Comparison of ENCODE assay signal across 19 cellular contexts in the genomic region with DNA sequence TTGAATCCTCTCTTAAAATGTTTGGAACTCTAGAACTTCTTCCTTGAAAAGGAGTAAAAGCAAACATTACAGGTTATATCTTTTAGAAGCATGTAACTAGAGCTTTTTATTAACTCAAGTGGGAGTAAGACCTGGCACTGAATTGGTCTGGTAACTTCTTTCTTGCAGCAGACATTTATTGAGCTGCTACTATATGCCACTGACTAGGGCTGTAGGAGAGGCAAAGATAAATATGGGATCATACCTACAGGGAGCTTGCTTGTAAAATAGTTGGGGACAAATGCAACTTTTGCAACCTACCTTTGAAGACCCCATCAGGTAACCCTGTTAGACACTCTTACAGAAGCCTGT.
DNase-seq lines count a peak whose midpoint lies in the region; ATAC-seq, FAIRE-seq and TF ChIP-seq lines count a peak whose summit lies in the region.
"Had no signal": no experiment of that assay in that cellular context is flagged by ENCODE, and none has a peak within 500 bp of the region (broad histone marks: within the 10 kb centered on the region; RNA-seq: fewer than 3 reads in every experiment).

No MANE protein-coding gene starts in this region.

- DNase-seq in activated CD4-positive, alpha-beta T cell treated with anti-CD3 and anti-CD28 coated beads for 36 hours = no peak
- DNase-seq in activated CD4-positive, alpha-beta T cell treated with anti-CD3 and anti-CD28 coated beads, Interleukin-2, amount 50 U/mL, for 48 hours = no peak
- DNase-seq in adipocyte (ENCODE audit: low read depth) = no peak
- no peak for DNase-seq in mesothelial cell of epicardium (ENCODE audit: low spot score in 2 of 2, unreplicated experiment in 2 of 2)
- no peak for DNase-seq in posterior vena cava (ENCODE audit: low spot score)
- DNase-seq in HTR-8/SVneo (ENCODE audit: insufficient read length, low spot score) = no peak
- DNase-seq: 8988T; activated T-cell treated with anti-CD3 and anti-CD28 coated beads, Interleukin-2, amount 50 U/mL, for 1 hour; colonic mucosa; erythroblast; mammary epithelial cell; NCI-H1694 treated with DMSO at 0.1 percent for 48 hours; NCI-H510A; occipital lobe; tibial artery had no signal

- CTCF ChIA-PET in activated CD4-positive, alpha-beta T cell treated with anti-CD3 and anti-CD28 coated beads for 36 hours (lab: Charles Lee) = interaction anchor here (1.4 kb wide), 1 partner anchor 8 kb away, joined by 6 read pairs; no protein-coding TSS in a partner anchor

- H3K27me3 ChIP-seq in adipocyte (replicated peaks; ENCODE audit: control insufficient read depth, insufficient read depth, low read length) (peaks cover 5% of the 10 kb centered on the region), subcutaneous abdominal adipose tissue (ENCODE audit: control insufficient read depth in 5 of 5, insufficient read depth in 4 of 5, low read length in 5 of 5) (peaks cover 0 to 7% (median 0%) of the 10 kb centered on the region in 5 donors)
- H3K27me3 ChIP-seq: adrenal gland, colonic mucosa, tibial artery had no signal

- H3K4me1 ChIP-seq in adipocyte (ENCODE audit: control insufficient read depth, insufficient read depth, low read length) (peaks cover 7% of the 10 kb centered on the region), subcutaneous abdominal adipose tissue (ENCODE audit: control insufficient read depth in 5 of 5, insufficient read depth in 5 of 5, low read length in 5 of 5) (peaks cover 0 to 6% (median 0%) of the 10 kb centered on the region in 5 donors)
- H3K4me1 ChIP-seq: colonic mucosa had no signal

- H3K4me3 ChIP-seq in adipocyte (ENCODE audit: low read length) (peak overlapping the region; percentile 72), subcutaneous abdominal adipose tissue (ENCODE audit: low read depth in 1 of 5, low read length in 5 of 5) (peak overlapping the region in 1 of 5 donors; percentile 51)
- H3K4me3 ChIP-seq: colonic mucosa had no signal

- FAIRE-seq in HTR-8/SVneo (lab: Jason Lieb, UNC) = no peak
- FAIRE-seq: GM12892 had no signal

- no peak for TF ChIP-seq CTCF in mesothelial cell of epicardium (IDR thresholded peaks at IDR 0.05; ENCODE audit: unreplicated experiment)

- peak overlapping the region; percentile 74 for H3K9ac ChIP-seq in adipocyte (ENCODE audit: low read length)
- no peak overlapping the region for H3K9ac ChIP-seq in subcutaneous abdominal adipose tissue (ENCODE audit: low read length in 5 of 5)

- H3K9me3 Mint-ChIP-seq in activated CD4-positive, alpha-beta T cell treated with anti-CD3 and anti-CD28 coated beads for 36 hours (ENCODE audit: low read depth) = no peaks in the 10 kb centered on the region
- no peaks in the 10 kb centered on the region for H3K9me3 Mint-ChIP-seq in mesothelial cell of epicardium

- H3K27ac Mint-ChIP-seq in activated CD4-positive, alpha-beta T cell treated with anti-CD3 and anti-CD28 coated beads for 36 hours = no peak overlapping the region
- peak overlapping the region; percentile 93 for H3K27ac Mint-ChIP-seq in mesothelial cell of epicardium

- H3K36me3 Mint-ChIP-seq in activated CD4-positive, alpha-beta T cell treated with anti-CD3 and anti-CD28 coated beads for 36 hours (ENCODE audit: low read depth) = no peaks in the 10 kb centered on the region
- H3K36me3 Mint-ChIP-seq in mesothelial cell of epicardium = no peaks in the 10 kb centered on the region

- H3K4me3 Mint-ChIP-seq in activated CD4-positive, alpha-beta T cell treated with anti-CD3 and anti-CD28 coated beads for 36 hours = peak overlapping the region; percentile 15
- H3K4me3 Mint-ChIP-seq in mesothelial cell of epicardium = peak overlapping the region; percentile 51

- POLR2A ChIA-PET in activated CD4-positive, alpha-beta T cell treated with anti-CD3 and anti-CD28 coated beads for 36 hours (lab: Charles Lee) = no interaction called here

- no peaks in the 10 kb centered on the region for H3K4me1 Mint-ChIP-seq in activated CD4-positive, alpha-beta T cell treated with anti-CD3 and anti-CD28 coated beads for 36 hours
- peaks cover 23% of the 10 kb centered on the region for H3K4me1 Mint-ChIP-seq in mesothelial cell of epicardium

- no peaks in the 10 kb centered on the region for H3K36me3 ChIP-seq in adipocyte (ENCODE audit: control insufficient read depth, insufficient read depth, low read length, severe bottlenecking)
- no peaks in the 10 kb centered on the region for H3K36me3 ChIP-seq in subcutaneous abdominal adipose tissue (ENCODE audit: control insufficient read depth in 5 of 5, insufficient read depth in 5 of 5, low read length in 5 of 5)
- H3K36me3 ChIP-seq: adrenal gland, colonic mucosa, tibial artery had no signal

- H3K9me3 ChIP-seq in adipocyte (ENCODE audit: control insufficient read depth, low read length) (no peaks in the 10 kb centered on the region), subcutaneous abdominal adipose tissue (ENCODE audit: control insufficient read depth in 5 of 5, low read length in 5 of 5) (no peaks in the 10 kb centered on the region)
- H3K9me3 ChIP-seq: adrenal gland, colonic mucosa, tibial artery had no signal

- ATAC-seq in activated CD4-positive, alpha-beta T cell treated with anti-CD3 and anti-CD28 coated beads for 36 hours = no peak
- no peak for ATAC-seq in GM18870 (IDR thresholded peaks at IDR 0.05; ENCODE audit: unreplicated experiment)

- H3K27me3 Mint-ChIP-seq in activated CD4-positive, alpha-beta T cell treated with anti-CD3 and anti-CD28 coated beads for 36 hours = peaks cover 6% of the 10 kb centered on the region
- peaks cover 3% of the 10 kb centered on the region for H3K27me3 Mint-ChIP-seq in mesothelial cell of epicardium (ENCODE audit: low read depth)

- peak overlapping the region; percentile 13 for H3K27ac ChIP-seq in subcutaneous abdominal adipose tissue (ENCODE audit: low read depth, low read length)
- H3K27ac ChIP-seq: colonic mucosa had no signal

- intact Hi-C loops in activated CD4-positive, alpha-beta T cell treated with anti-CD3 and anti-CD28 coated beads for 36 hours (cut with DNase I, micrococcal nuclease) = no loop called here
- intact Hi-C loops in posterior vena cava (cut with DNase I) = no loop called here
